In the genomic region with DNA sequence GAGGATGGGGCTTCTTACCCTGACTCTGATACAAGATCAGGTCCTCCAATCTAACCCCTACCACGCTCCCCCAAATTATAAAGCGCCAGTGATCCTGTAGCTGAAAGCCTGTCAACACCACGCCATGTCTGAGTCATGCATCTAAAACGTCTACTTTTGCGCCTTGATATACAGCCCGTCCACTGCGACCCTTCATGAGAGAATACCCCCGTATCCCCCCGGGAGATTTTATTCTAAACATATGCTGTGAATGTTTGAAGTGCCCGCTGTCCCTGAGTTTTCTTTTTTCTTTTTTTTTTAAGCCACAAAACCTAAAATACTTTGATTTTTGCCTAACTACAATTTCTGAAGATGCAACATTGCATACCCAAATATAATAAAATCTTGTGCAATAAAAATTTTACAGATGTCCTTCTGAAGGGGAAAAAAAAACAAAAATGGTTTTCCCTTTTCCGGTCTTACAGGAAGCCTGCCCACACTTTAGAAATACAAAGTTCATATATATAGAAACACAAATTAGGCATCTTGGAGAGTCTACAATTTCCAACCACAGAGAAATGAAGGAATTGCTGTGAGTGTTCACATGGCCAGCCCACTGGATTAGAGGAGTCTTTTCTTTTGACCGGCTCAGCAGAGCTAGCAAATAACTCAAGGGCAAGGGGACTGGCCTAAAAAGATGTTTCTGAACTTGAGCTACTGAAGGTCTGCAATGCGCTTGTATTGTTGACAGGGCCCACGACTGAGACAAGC, we compare ENCODE assay signal across 22 cellular contexts.
DNase-seq lines count a peak whose midpoint lies in the region; ATAC-seq, FAIRE-seq and TF ChIP-seq lines count a peak whose summit lies in the region.
"Had no signal": no experiment of that assay in that cellular context is flagged by ENCODE, and none has a peak within 500 bp of the region (broad histone marks: within the 10 kb centered on the region; RNA-seq: fewer than 3 reads in every experiment).

No MANE protein-coding gene starts in this region.

- H4K5ac ChIP-seq in IMR-90 (ENCODE audit: low read depth, low read length), result no peak overlapping the region

- H3K4me2 ChIP-seq in IMR-90 (ENCODE audit: low read depth, low read length) (no peak overlapping the region), endothelial cell of umbilical vein (ENCODE audit: insufficient read depth, low read length) (peak overlapping the region; percentile 36)

- dilution Hi-C loops in IMR-90 (cut with HindIII; ENCODE audit: low sequenced_read_pairs, unreplicated experiment), result no loop called here
- dilution Hi-C loops in endothelial cell of umbilical vein (cut with MboI; ENCODE audit: extremely low pct_ligation_motif_present, low sequenced_read_pairs), result no loop called here

- peak; percentile 40; the same call in 1 of the 2 replicates for ATAC-seq in IMR-90 (ENCODE audit: low read depth)
- no peak for ATAC-seq in HG02610 (IDR thresholded peaks at IDR 0.05; ENCODE audit: unreplicated experiment)
- ATAC-seq in GM21390 (IDR thresholded peaks at IDR 0.05; ENCODE audit: unreplicated experiment), result no peak
- ATAC-seq in GM21576 (IDR thresholded peaks at IDR 0.05; ENCODE audit: unreplicated experiment), result no peak
- ATAC-seq: heart right ventricle, psoas muscle had no signal

- no peak overlapping the region for H3K18ac ChIP-seq in IMR-90 (ENCODE audit: low read depth, low read length)

- no peaks in the 10 kb centered on the region for H3K9me3 ChIP-seq in A673 (ENCODE audit: low read depth, low read length, poor library complexity, severe bottlenecking)
- H3K9me3 ChIP-seq in IMR-90 (ENCODE audit: control insufficient read depth, insufficient read depth, low read length), result no peaks in the 10 kb centered on the region
- H3K9me3 ChIP-seq in endothelial cell of umbilical vein (replicated peaks; ENCODE audit: control insufficient read depth, insufficient read depth, low read length), result no peaks in the 10 kb centered on the region
- H3K9me3 ChIP-seq: heart right ventricle, psoas muscle, testis had no signal

- no peak for FAIRE-seq in endothelial cell of umbilical vein (lab: Jason Lieb, UNC)
- FAIRE-seq: islet of Langerhans, TTC549 had no signal

- H3K9ac ChIP-seq in IMR-90 (ENCODE audit: low read depth, low read length) (no peak overlapping the region), endothelial cell of umbilical vein (replicated peaks; ENCODE audit: extremely low read depth, insufficient read depth, low read length) (no peak overlapping the region)

- H3K56ac ChIP-seq in IMR-90 (ENCODE audit: extremely low read depth, insufficient read depth, low read length), result no peak overlapping the region

- no peak overlapping the region for H3K4ac ChIP-seq in IMR-90 (ENCODE audit: low read depth, low read length)

- TF ChIP-seq CTCF in A673 (conservative IDR thresholded peaks at IDR 0.05; ENCODE audit: low read depth, low read length), result no peak
- TF ChIP-seq CTCF in IMR-90 (conservative IDR thresholded peaks at IDR 0.05; ENCODE audit: low read depth, low read length), result no peak
- TF ChIP-seq CTCF in endothelial cell of umbilical vein (IDR thresholded peaks at IDR 0.05; ENCODE audit: extremely low read depth in 1 of 2, insufficient read depth in 1 of 2, low read depth in 1 of 2, low read length in 2 of 2), result no peak

- in situ Hi-C loops in IMR-90 (cut with MboI; ENCODE audit: low sequenced_read_pairs), result no loop called here

- WGBS in IMR-90 (ENCODE audit: extremely low coverage in 2 of 2, insufficient read length in 1 of 2), 2 experiments, result no CpG with 5 or more reads among the region's 14 CpGs

- peak; percentile 64 for DNase-seq in A673 (ENCODE audit: low spot score)
- peak; percentile 29 for DNase-seq in IMR-90
- peak; percentile 33 for DNase-seq in endothelial cell of umbilical vein (ENCODE audit: low read depth, low spot score)
- DNase-seq in myocyte (ENCODE audit: low read depth), result peak; percentile 40
- no peak for DNase-seq in LoVo (ENCODE audit: low spot score)
- DNase-seq: activated CD4-positive, alpha-beta T cell treated with anti-CD3 and anti-CD28 coated beads, Interleukin-2, amount 10 ng/mL, durations not matched to agents 7 days and 5 days; activated CD8-positive, alpha-beta memory T cell treated with anti-CD3 and anti-CD28 coated beads, Interleukin-2, amount 50 U/mL, for 4 hours; CD4-positive, CD25-positive, alpha-beta regulatory T cell; cortex of kidney; heart right ventricle; naive B cell; NCI-H1930; NCI-H510A; psoas muscle; testis had no signal

- no peaks in the 10 kb centered on the region; the same call in 1 of the 2 replicates for H4K20me1 ChIP-seq in IMR-90 (ENCODE audit: insufficient read depth, low read length)
- H4K20me1 ChIP-seq in endothelial cell of umbilical vein (replicated peaks; ENCODE audit: control insufficient read depth, extremely low read depth, insufficient read depth, low read length), result peaks cover 2% of the 10 kb centered on the region

- H3K4me3 ChIP-seq in A673 (ENCODE audit: low read depth, low read length, poor library complexity, severe bottlenecking) (peak overlapping the region; percentile 24), IMR-90 (ENCODE audit: insufficient read depth, low read depth, low read length) (no peak overlapping the region), endothelial cell of umbilical vein (replicated peaks in 1 of 3; ENCODE audit: insufficient read depth in 1 of 3, low read depth in 1 of 3, low read length in 3 of 3) (no peak overlapping the region)
- H3K4me3 ChIP-seq: heart right ventricle, psoas muscle, testis had no signal

- H3K27ac ChIP-seq in A673 (ENCODE audit: low read depth, low read length, poor library complexity, severe bottlenecking), result peak overlapping the region; percentile 70
- H3K27ac ChIP-seq in IMR-90 (ENCODE audit: insufficient read depth, low read length), result no peak overlapping the region
- no peak overlapping the region for H3K27ac ChIP-seq in endothelial cell of umbilical vein (ENCODE audit: insufficient read depth, low read depth, low read length)
- H3K27ac ChIP-seq: 22Rv1, heart right ventricle, HL-60, psoas muscle, testis had no signal

- no peaks in the 10 kb centered on the region for H3K79me2 ChIP-seq in endothelial cell of umbilical vein (ENCODE audit: control insufficient read depth, insufficient read depth, low read length)

- H2AFZ ChIP-seq in IMR-90 (replicated peaks; ENCODE audit: low read length, poor library complexity) (no peak overlapping the region), endothelial cell of umbilical vein (ENCODE audit: low read depth, low read length) (no peak overlapping the region)

- H3K27me3 ChIP-seq in A673 (replicated peaks; ENCODE audit: insufficient read depth, low read depth, low read length, poor library complexity) (no peaks in the 10 kb centered on the region), IMR-90 (ENCODE audit: control insufficient read depth, insufficient read depth, low read length) (no peaks in the 10 kb centered on the region), endothelial cell of umbilical vein (ENCODE audit: control insufficient read depth in 2 of 2, insufficient read depth in 2 of 2, low read length in 2 of 2) (no peaks in the 10 kb centered on the region)
- H3K27me3 ChIP-seq: heart right ventricle, testis had no signal

- TF ChIP-seq RAD21 in IMR-90 (IDR thresholded peaks at IDR 0.05; ENCODE audit: low read length), result no peak

- no peak overlapping the region for H2BK5ac ChIP-seq in IMR-90 (ENCODE audit: low read depth, low read length, poor library complexity, severe bottlenecking)

- H2AK9ac ChIP-seq in IMR-90 (replicated peaks; ENCODE audit: low read depth, low read length, poor library complexity), result no peak overlapping the region

- TF ChIP-seq POLR2A in IMR-90 (IDR thresholded peaks at IDR 0.05; ENCODE audit: low read depth, low read length) (no peak), endothelial cell of umbilical vein (IDR thresholded peaks at IDR 0.05; ENCODE audit: low read depth, low read length) (no peak)

- H2BK120ac ChIP-seq in IMR-90 (ENCODE audit: low read depth, low read length), result no peak overlapping the region

- BruUV-seq in A673 (replicated peaks; lab: Mats Ljungman, UMichigan) (no TSS peak), IMR-90 (replicated peaks; lab: Mats Ljungman, UMichigan) (no TSS peak), endothelial cell of umbilical vein (replicated peaks; lab: Mats Ljungman, UMichigan) (no TSS peak)

- H2BK15ac ChIP-seq in IMR-90 (ENCODE audit: low read depth, low read length), result no peak overlapping the region

- no peaks in the 10 kb centered on the region for H3K36me3 ChIP-seq in A673 (ENCODE audit: insufficient read depth, low read length, poor library complexity, severe bottlenecking)
- H3K36me3 ChIP-seq in IMR-90 (ENCODE audit: control insufficient read depth, insufficient read depth, low read length), result peaks cover 5% of the 10 kb centered on the region; the same call in 1 of the 2 replicates
- peaks cover 0 to 2% of the 10 kb centered on the region in 2 experiments for H3K36me3 ChIP-seq in endothelial cell of umbilical vein (ENCODE audit: control insufficient read depth in 2 of 2, extremely low read depth in 1 of 2, insufficient read depth in 2 of 2, low read length in 2 of 2)

- no peak overlapping the region for H3K23ac ChIP-seq in IMR-90 (ENCODE audit: low read depth, low read length)

- no peak overlapping the region for H4K8ac ChIP-seq in IMR-90 (ENCODE audit: low read depth in 2 of 2, low read length in 2 of 2)

- POLR2A ChIA-PET in A673 (lab: Charles Lee; ENCODE audit: low non-redundant PET), result no interaction called here
- POLR2A ChIA-PET in IMR-90 (lab: Charles Lee; ENCODE audit: unreplicated experiment), result no interaction called here
- POLR2A ChIA-PET in endothelial cell of umbilical vein (lab: Charles Lee), result no interaction called here

- H2AK5ac ChIP-seq in IMR-90 (ENCODE audit: low read depth, low read length), result no peak overlapping the region

- H3K14ac ChIP-seq in IMR-90 (replicated peaks; ENCODE audit: low read depth, low read length), result no peak overlapping the region

- H4K91ac ChIP-seq in IMR-90 (ENCODE audit: insufficient read depth, low read depth, low read length), result no peak overlapping the region

- no peak overlapping the region for H2BK20ac ChIP-seq in IMR-90 (ENCODE audit: low read depth, low read length)

- H3K79me1 ChIP-seq in IMR-90 (ENCODE audit: low read depth in 1 of 2, low read length in 2 of 2), result peaks cover 0 to 5% of the 10 kb centered on the region in 2 experiments; a peak in 2 of 4 replicates

- CTCF ChIA-PET in A673 (lab: Charles Lee), result interaction anchor here (0.5 to 0.7 kb wide), 2 partner anchors 83 to 135 kb away, joined by 3 to 5 read pairs; no protein-coding TSS in a partner anchor
- CTCF ChIA-PET in IMR-90 (lab: Yijun Ruan, JAX), result no interaction called here
- CTCF ChIA-PET in endothelial cell of umbilical vein (lab: Charles Lee), result interaction anchor here (0.6 to 1.0 kb wide), 2 partner anchors 11 to 167 kb away, joined by 3 read pairs; no protein-coding TSS in a partner anchor

- H3K4me1 ChIP-seq in A673 (ENCODE audit: insufficient read depth, low read length, poor library complexity, severe bottlenecking) (peaks cover 28% of the 10 kb centered on the region), IMR-90 (ENCODE audit: control insufficient read depth, insufficient read depth, low read length) (0 out of 2 replicates have a peak, but pooled peaks cover 2% of the 10 kb centered on the region), endothelial cell of umbilical vein (ENCODE audit: control insufficient read depth, extremely low read depth, insufficient read depth, low read length) (peaks cover 4% of the 10 kb centered on the region)
- H3K4me1 ChIP-seq: psoas muscle, testis had no signal

- H3K9me1 ChIP-seq in IMR-90 (ENCODE audit: insufficient read depth, low read length), result 0 out of 2 replicates have a peak, but pooled peaks cover 7% of the 10 kb centered on the region
- no peaks in the 10 kb centered on the region for H3K9me1 ChIP-seq in endothelial cell of umbilical vein (replicated peaks; ENCODE audit: control insufficient read depth, extremely low read depth, insufficient read depth, low read length)

- intact Hi-C loops in A673 (cut with micrococcal nuclease; ENCODE audit: unreplicated experiment) (loop anchor here (5.0 kb wide), 1 partner anchor 88 kb away; no protein-coding TSS in a partner anchor), IMR-90 (cut with micrococcal nuclease) (no loop called here), endothelial cell of umbilical vein (cut with micrococcal nuclease) (no loop called here)
